ENCODE assay signal across 12 cellular contexts in genomic region chr18:73462092-73462491, GRCh38.
DNase-seq lines count a peak whose midpoint lies in the region; ATAC-seq and TF ChIP-seq lines count a peak whose summit lies in the region.
"Had no signal": no experiment of that assay in that cellular context is flagged by ENCODE, and none has a peak within 500 bp of the region (broad histone marks: within the 10 kb centered on the region; RNA-seq: fewer than 3 reads in every experiment).

No MANE protein-coding gene starts in this region.

- no peak for TF ChIP-seq POLR2A in heart left ventricle (IDR thresholded peaks at IDR 0.05)

- no peak overlapping the region for H3K4me3 ChIP-seq in heart left ventricle
- H3K4me3 ChIP-seq in adipocyte (ENCODE audit: low read length) = no peak overlapping the region
- H3K4me3 ChIP-seq: skin epidermis, upper lobe of right lung had no signal

- intact Hi-C loops in heart left ventricle (cut with DNase I) (loop anchor here in 1 of 10 donors (10.0 kb wide), 1 partner anchor 113 kb away; no protein-coding TSS in a partner anchor), Right ventricle myocardium inferior (cut with DNase I) (no loop called here)

- WGBS in heart left ventricle, 4 donors = 4 to 17% (median 7%) methylated on average over 2 of the region's 2 CpGs

- H3K36me3 ChIP-seq in heart left ventricle = no peaks in the 10 kb centered on the region
- no peaks in the 10 kb centered on the region for H3K36me3 ChIP-seq in adipocyte (ENCODE audit: control insufficient read depth, insufficient read depth, low read length, severe bottlenecking)
- H3K36me3 ChIP-seq: upper lobe of right lung had no signal

- TF ChIP-seq CTCF in heart left ventricle (IDR thresholded peaks at IDR 0.05) (no peak), foreskin keratinocyte (conservative IDR thresholded peaks at IDR 0.05) (no peak)

- DNase-seq in heart left ventricle (peak in 1 of 5 donors; percentile 12), Right ventricle myocardium inferior (ENCODE audit: missing footprints) (no peak), adipocyte (ENCODE audit: low read depth) (peak; percentile 42), foreskin keratinocyte (peak; percentile 10 to 29), superior temporal gyrus (ENCODE audit: extremely low spot score) (peak; percentile 50), NCI-H446 treated with DMSO at 0.1 percent for 48 hours (lab: John Stamatoyannopoulos, UW) (no peak), NCI-H2227 treated with DMSO at 0.1 percent for 48 hours (lab: John Stamatoyannopoulos, UW) (no peak), NCI-H345 (lab: John Stamatoyannopoulos, UW) (no peak)
- DNase-seq: effector memory CD8-positive, alpha-beta T cell; T1000; upper lobe of right lung had no signal

- no peaks in the 10 kb centered on the region for H3K9me3 ChIP-seq in heart left ventricle
- no peaks in the 10 kb centered on the region for H3K9me3 ChIP-seq in adipocyte (ENCODE audit: control insufficient read depth, low read length)
- H3K9me3 ChIP-seq: upper lobe of right lung had no signal

- H3K4me1 ChIP-seq in heart left ventricle (peaks cover 0 to 10% (median 0%) of the 10 kb centered on the region in 12 donors), adipocyte (ENCODE audit: control insufficient read depth, insufficient read depth, low read length) (peaks cover 5% of the 10 kb centered on the region), foreskin keratinocyte (peaks cover 5% of the 10 kb centered on the region)
- H3K4me1 ChIP-seq: upper lobe of right lung had no signal

- ATAC-seq in heart left ventricle (peak; percentile 54 to 72 (median 62)), Right ventricle myocardium inferior (no peak), foreskin keratinocyte (no peak)
- ATAC-seq: effector memory CD8-positive, alpha-beta T cell; upper lobe of right lung had no signal

- H3K27me3 ChIP-seq in heart left ventricle = no peaks in the 10 kb centered on the region
- no peaks in the 10 kb centered on the region for H3K27me3 ChIP-seq in adipocyte (replicated peaks; ENCODE audit: control insufficient read depth, insufficient read depth, low read length)
- H3K27me3 ChIP-seq in foreskin keratinocyte = no peaks in the 10 kb centered on the region
- H3K27me3 ChIP-seq: upper lobe of right lung had no signal

- H3K27ac ChIP-seq in heart left ventricle (peak overlapping the region in 6 of 12 donors; percentile 7 to 67 (median 22)), foreskin keratinocyte (no peak overlapping the region)
- H3K27ac ChIP-seq: upper lobe of right lung had no signal

- H3K9ac ChIP-seq in adipocyte (ENCODE audit: low read length) = no peak overlapping the region

Comparison
In these comparisons a context has a peak if more than half of its experiments do, and no peak if none do; other contexts are left out.
1. ATAC-seq: peak in heart left ventricle (4 of 4); none in Right ventricle myocardium inferior (single experiment) and foreskin keratinocyte (single experiment).
2. DNase-seq: peak in adipocyte (single experiment), foreskin keratinocyte (2 of 2) and superior temporal gyrus (single experiment); none in Right ventricle myocardium inferior (single experiment), NCI-H446 treated with DMSO at 0.1 percent for 48 hours (single experiment), NCI-H2227 treated with DMSO at 0.1 percent for 48 hours (single experiment) and NCI-H345 (single experiment).